In the genomic region with DNA sequence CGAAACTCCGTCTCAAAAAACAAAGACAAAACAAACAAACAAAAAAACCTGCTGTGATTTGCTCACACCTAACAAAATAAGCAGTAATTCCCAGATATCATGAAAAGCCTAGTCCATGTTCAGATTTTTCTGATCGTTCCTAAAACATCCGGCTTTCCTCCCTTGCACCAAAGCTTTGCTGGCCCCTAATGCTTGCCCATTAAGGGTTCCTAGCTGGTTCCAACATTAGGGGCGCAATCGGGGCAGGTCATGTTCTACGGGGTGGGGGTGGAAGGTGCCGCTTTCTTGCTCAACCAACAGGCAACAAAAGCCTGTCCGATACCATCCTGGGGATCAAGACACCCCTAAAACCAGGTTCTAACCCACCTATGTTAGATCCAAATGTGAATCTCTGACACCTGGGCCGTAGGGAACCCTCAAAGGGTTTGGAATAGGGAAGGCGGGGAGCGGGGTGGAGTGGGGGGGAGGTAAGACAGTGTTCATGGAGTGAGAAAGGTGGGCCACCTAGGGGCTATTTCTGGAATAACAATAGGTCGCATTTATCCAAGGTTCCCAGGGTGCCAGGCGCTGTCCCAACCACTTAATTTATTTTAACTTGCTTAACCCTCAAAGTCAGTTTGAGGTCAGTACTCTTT, we compare ENCODE assay signal across 8 cellular contexts. TPM values are rescaled to one million over a fixed set of nuclear protein-coding genes. Genes with fewer than 3 reads are reported as not detected.
DNase-seq lines count a peak whose midpoint lies in the region; ATAC-seq, FAIRE-seq and TF ChIP-seq lines count a peak whose summit lies in the region.

No MANE protein-coding gene starts in this region.

- peak; percentile 90 to 94 for ATAC-seq in left cardiac atrium
- no peak for ATAC-seq in GM21381 (IDR thresholded peaks at IDR 0.05; ENCODE audit: unreplicated experiment)
- no peak for ATAC-seq in GM18517 (IDR thresholded peaks at IDR 0.05; ENCODE audit: unreplicated experiment)

- intact Hi-C loops in adrenal gland (cut with DNase I): loop anchor here in 1 of 2 donors (5.0 kb wide), 1 partner anchor 118 kb away; no protein-coding TSS in a partner anchor
- intact Hi-C loops in left cardiac atrium (cut with DNase I): loop anchor here in 1 of 2 donors (2.0 to 5.0 kb wide), 2 partner anchors 48 to 117 kb away; a partner anchor contains a TSS
- intact Hi-C loops in prostate gland (cut with DNase I): no loop called here

- no peak for FAIRE-seq in D721Med (lab: Jason Lieb, UNC)

- no peak for TF ChIP-seq POLR2A in Peyer's patch (IDR thresholded peaks at IDR 0.05)
- TF ChIP-seq POLR2A in adrenal gland (IDR thresholded peaks at IDR 0.05): no peak
- no peak for TF ChIP-seq POLR2A in prostate gland (IDR thresholded peaks at IDR 0.05)

- DNase-seq in D721Med (ENCODE audit: insufficient read length, low spot score) (peak; percentile 84), HuH-7.5 (ENCODE audit: low spot score) (peak; percentile 92), Peyer's patch (peak in 2 of 3 donors; percentile 69 to 74), adrenal gland (peak; percentile 47 to 80 (median 59)), left cardiac atrium (peak; percentile 51), prostate gland (ENCODE audit: low spot score) (peak; percentile 73)

- H3K4me1 ChIP-seq in Peyer's patch (peaks cover 0 to 11% (median 10%) of the 10 kb centered on the region in 4 donors), adrenal gland (replicated peaks in 1 of 2) (peaks cover 0 to 6% of the 10 kb centered on the region in 2 donors), prostate gland (replicated peaks) (no peaks in the 10 kb centered on the region)

- H3K27ac ChIP-seq in Peyer's patch: no peak overlapping the region
- H3K27ac ChIP-seq in adrenal gland: no peak overlapping the region
- H3K27ac ChIP-seq in prostate gland: peak overlapping the region in 1 of 2 donors; percentile 32

- WGBS in adrenal gland, 4 donors: 23 to 26% (median 23%) methylated on average over 14 of the region's 14 CpGs
- 26% methylated on average over 14 of the region's 14 CpGs for WGBS in prostate gland

- H3K4me3 ChIP-seq in Peyer's patch: no peak overlapping the region
- no peak overlapping the region for H3K4me3 ChIP-seq in adrenal gland
- no peak overlapping the region for H3K4me3 ChIP-seq in prostate gland

- TF ChIP-seq CTCF in D721Med (IDR thresholded peaks at IDR 0.05; ENCODE audit: insufficient read depth, missing control alignments) (peak; percentile 46), Peyer's patch (IDR thresholded peaks at IDR 0.05) (peak; percentile 35 to 66 (median 49)), adrenal gland (IDR thresholded peaks at IDR 0.05) (peak; percentile 41 to 69 (median 50)), prostate gland (IDR thresholded peaks at IDR 0.05) (peak; percentile 19 to 78 (median 77))

- H3K9me3 ChIP-seq in Peyer's patch (no peaks in the 10 kb centered on the region), adrenal gland (replicated peaks in 1 of 3) (no peaks in the 10 kb centered on the region), prostate gland (no peaks in the 10 kb centered on the region)

- no peaks in the 10 kb centered on the region for H3K27me3 ChIP-seq in Peyer's patch
- H3K27me3 ChIP-seq in adrenal gland: peaks cover 11% of the 10 kb centered on the region
- no peaks in the 10 kb centered on the region for H3K27me3 ChIP-seq in prostate gland (replicated peaks; ENCODE audit: insufficient read depth)

- H3K36me3 ChIP-seq in Peyer's patch (no peaks in the 10 kb centered on the region), adrenal gland (replicated peaks in 1 of 2) (no peaks in the 10 kb centered on the region), prostate gland (no peaks in the 10 kb centered on the region)

RNA-seq across cellular contexts. Expression of a gene that starts 25.3 kb away (rescaled TPM):
- total RNA-seq in Peyer's patch (1,000 to 10,000 TPM in 3 of 4 donors, 10 to 100 TPM in 1; 33.0 to 1,418 (median 1,063) TPM), adrenal gland (1 to 10 TPM in 2 of 8 donors, under 1 TPM in 3, not detected in 3; 0.34 to 4.6 (median 0.75) TPM), left cardiac atrium (1 to 10 TPM; 1.5 to 3.6 TPM), prostate gland (1,000 to 10,000 TPM in 1 of 2 donors, 100 to 1,000 TPM in 1; 365 to 1,352 TPM)
- 1 to 10 TPM in 2 of 3 donors, under 1 TPM in 1; 0.35 to 4.0 (median 4.0) TPM for polyA plus RNA-seq in adrenal gland

RNA-seq across cellular contexts. Expression of a gene that starts 44.6 kb away (rescaled TPM):
- 10 to 100 TPM in 2 of 4 donors, 1 to 10 TPM in 2; 6.1 to 37.3 (median 14.4) TPM for total RNA-seq in Peyer's patch
- 1 to 10 TPM in 6 of 8 donors, under 1 TPM in 2; 0.17 to 4.4 (median 1.2) TPM for total RNA-seq in adrenal gland
- 10 to 100 TPM in 2 of 3 donors, 1 to 10 TPM in 1; 1.8 to 22.4 (median 19.5) TPM for polyA plus RNA-seq in adrenal gland
- 10 to 100 TPM; 11.6 to 17.9 TPM for total RNA-seq in left cardiac atrium
- total RNA-seq in prostate gland: 10 to 100 TPM in 1 of 2 donors, 1 to 10 TPM in 1; 9.1 to 16.3 TPM

RNA-seq across cellular contexts. Expression of a gene that starts 48.3 kb away (rescaled TPM):
- 10 to 100 TPM in 2 of 4 donors, not detected in 2; 12.3 to 12.7 TPM for total RNA-seq in Peyer's patch
- total RNA-seq in adrenal gland: 10 to 100 TPM in 3 of 8 donors, 1 to 10 TPM in 4, not detected in 1; 2.0 to 16.1 (median 9.4) TPM
- 10 to 100 TPM in 2 of 3 donors, 1 to 10 TPM in 1; 5.5 to 58.6 (median 45.7) TPM for polyA plus RNA-seq in adrenal gland
- total RNA-seq in left cardiac atrium: 100 to 1,000 TPM; 297 to 393 TPM
- total RNA-seq in prostate gland: 10 to 100 TPM; 15.9 to 30.6 TPM

RNA-seq across cellular contexts. Expression of a gene that starts 48.8 kb away (rescaled TPM):
- total RNA-seq in Peyer's patch: 1 to 10 TPM in 1 of 4 donors, under 1 TPM in 1, not detected in 2; 0.67 to 1.4 TPM
- total RNA-seq in adrenal gland: 1 to 10 TPM in 2 of 8 donors, under 1 TPM in 5, not detected in 1; 0.20 to 2.6 (median 0.87) TPM
- polyA plus RNA-seq in adrenal gland: 1 to 10 TPM in 1 of 3 donors, under 1 TPM in 1, not detected in 1; 0.88 to 1.7 TPM
- total RNA-seq in left cardiac atrium: 1 to 10 TPM; 5.6 to 7.2 TPM
- total RNA-seq in prostate gland: 10 to 100 TPM; 14.8 to 22.6 TPM

RNA-seq across cellular contexts. Expression of a gene that starts 52.8 kb away (rescaled TPM):
- total RNA-seq in Peyer's patch: not detected
- not detected for total RNA-seq in adrenal gland
- polyA plus RNA-seq in adrenal gland: under 1 TPM in 2 of 3 donors, not detected in 1; 0.64 to 0.67 TPM
- not detected for total RNA-seq in left cardiac atrium
- not detected for total RNA-seq in prostate gland

Comparison
In these comparisons a context has a peak if more than half of its experiments do, and no peak if none do; other contexts are left out.
1. ATAC-seq: peak in left cardiac atrium (2 of 2); none in GM21381 (single experiment) and GM18517 (single experiment).
2. RNA of a gene that starts 25.3 kb away (total RNA-seq): 365 to 1,352 TPM in prostate gland and 33.0 to 1,418 TPM in Peyer's patch; 1.5 to 3.6 TPM in left cardiac atrium and 0.34 to 4.6 TPM in adrenal gland; every median in the first group is over 4 times any median in the second.
3. RNA of a gene that starts 48.3 kb away (total RNA-seq): 297 to 393 TPM in left cardiac atrium; 15.9 to 30.6 TPM in prostate gland, 12.3 to 12.7 TPM in Peyer's patch and 2.0 to 16.1 TPM in adrenal gland; every median in the first group is over 4 times any median in the second.
4. Peak in every context shown above with its lines, with median percentiles within 50 percentile points of each other: DNase-seq and CTCF ChIP-seq.